8 cellular contexts compared by ENCODE assay signal in genomic region chr1:218521414-218522169, GRCh38.
A peak's percentile ranks its signal among the peaks of the same experiment; 100 is the strongest.
DNase-seq lines count a peak whose midpoint lies in the region; ATAC-seq and TF ChIP-seq lines count a peak whose summit lies in the region.

No MANE protein-coding gene starts in this region.

- no peak for TF ChIP-seq EP300 in tibial nerve (IDR thresholded peaks at IDR 0.05)

- TF ChIP-seq POLR2A in tibial nerve (IDR thresholded peaks at IDR 0.05): no peak

- H3K4me1 ChIP-seq in BE2C (no peaks in the 10 kb centered on the region; the same call in 1 of the 2 replicates), lung (ENCODE audit: control insufficient read depth in 2 of 2, insufficient read depth in 2 of 2, low read length in 2 of 2) (no peaks in the 10 kb centered on the region), tibial nerve (no peaks in the 10 kb centered on the region)

- peak; percentile 72 for TF ChIP-seq CTCF in BE2C (IDR thresholded peaks at IDR 0.05; ENCODE audit: low read depth, low read length)
- TF ChIP-seq CTCF in lung (IDR thresholded peaks at IDR 0.05; ENCODE audit: control extremely low read depth, extremely low read depth): peak; percentile 36
- peak; percentile 28 to 61 (median 51) for TF ChIP-seq CTCF in tibial nerve (IDR thresholded peaks at IDR 0.05)

- ATAC-seq in GM18861 (IDR thresholded peaks at IDR 0.05; ENCODE audit: unreplicated experiment) (peak; percentile 65), lung (ENCODE audit: insufficient read depth, low FRiP score) (no peak)

- H3K27me3 ChIP-seq in BE2C (no peaks in the 10 kb centered on the region; the same call in 1 of the 2 replicates), lung (ENCODE audit: control insufficient read depth, insufficient read depth) (no peaks in the 10 kb centered on the region), tibial nerve (no peaks in the 10 kb centered on the region)

- H3K27ac ChIP-seq in SK-N-MC (no peak overlapping the region), lung (ENCODE audit: low read depth in 1 of 2, low read length in 1 of 2) (no peak overlapping the region), tibial nerve (no peak overlapping the region)

- 77 to 83% methylated on average over 7 of the region's 7 CpGs for WGBS in lung, 2 donors
- WGBS in tibial nerve, 2 donors: 83 to 85% methylated on average over 7 of the region's 7 CpGs

- no peak overlapping the region for H3K9ac ChIP-seq in SK-N-MC (ENCODE audit: insufficient read length)

- DNase-seq in BE2C (peak; percentile 49), HuH-7 (ENCODE audit: low spot score) (peak; percentile 42), SK-N-MC (ENCODE audit: low read depth, low spot score) (peak; percentile 44), cerebellum (ENCODE audit: low spot score) (peak; percentile 2), lung (ENCODE audit: low spot score) (peak; percentile 64), tibial nerve (ENCODE audit: low spot score in 2 of 2) (peak; percentile 21 to 74), NCI-H128 (lab: John Stamatoyannopoulos, UW; ENCODE audit: unreplicated experiment) (no peak)

- no peaks in the 10 kb centered on the region for H3K36me3 ChIP-seq in BE2C
- H3K36me3 ChIP-seq in SK-N-MC (ENCODE audit: insufficient read depth, low read length): no peaks in the 10 kb centered on the region
- H3K36me3 ChIP-seq in lung (ENCODE audit: control insufficient read depth in 2 of 2, insufficient read depth in 2 of 2, low read length in 2 of 2): no peaks in the 10 kb centered on the region
- no peaks in the 10 kb centered on the region for H3K36me3 ChIP-seq in tibial nerve

- H3K4me3 ChIP-seq in BE2C (ENCODE audit: low read depth, low read length) (no peak overlapping the region), SK-N-MC (no peak overlapping the region), lung (no peak overlapping the region), tibial nerve (no peak overlapping the region)

- H3K9me3 ChIP-seq in BE2C (no peaks in the 10 kb centered on the region), SK-N-MC (ENCODE audit: low read depth, low read length) (no peaks in the 10 kb centered on the region), lung (ENCODE audit: control insufficient read depth in 2 of 2, insufficient read depth in 1 of 2, low read length in 1 of 2) (no peaks in the 10 kb centered on the region), tibial nerve (no peaks in the 10 kb centered on the region)
